20 cellular contexts compared by ENCODE assay signal in genomic region chr15:48619446-48619845, GRCh38.
"Had no signal": no experiment of that assay in that cellular context is flagged by ENCODE, and none has a peak within 500 bp of the region (broad histone marks: within the 10 kb centered on the region; RNA-seq: fewer than 3 reads in every experiment).

No MANE protein-coding gene starts in this region.

- H3K27me3 Mint-ChIP-seq: naive B cell had no signal

- H3K27ac ChIP-seq: dorsolateral prefrontal cortex, esophagus squamous epithelium, gastrocnemius medialis, heart right ventricle, left lung, lower lobe of right lung had no signal

- H3K27ac Mint-ChIP-seq: mesothelial cell of epicardium, naive B cell had no signal

- H3K9me3 Mint-ChIP-seq: mesothelial cell of epicardium, naive B cell had no signal

- H3K9me3 ChIP-seq: esophagus squamous epithelium, gastrocnemius medialis, heart right ventricle, left lung, lower lobe of right lung, mucosa of descending colon had no signal

- H3K36me3 ChIP-seq: esophagus squamous epithelium, gastrocnemius medialis, heart right ventricle, left lung, lower lobe of right lung had no signal

- DNase-seq: dorsolateral prefrontal cortex; effector CD4-positive, alpha-beta T cell; effector memory CD4-positive, alpha-beta T cell; esophagus squamous epithelium; foreskin fibroblast; foreskin melanocyte; gastrocnemius medialis; glutamatergic neuron; head of caudate nucleus; heart right ventricle; hippocampal formation; left cardiac atrium; left lung; left ventricle myocardium superior; lower lobe of right lung; mesenchymal stem cell; mucosa of descending colon; naive B cell had no signal

- H3K36me3 Mint-ChIP-seq: mesothelial cell of epicardium, naive B cell had no signal

- H3K4me1 Mint-ChIP-seq: naive B cell had no signal

- H3K4me3 Mint-ChIP-seq: mesothelial cell of epicardium had no signal

- H3K4me3 ChIP-seq: coronary artery, dorsolateral prefrontal cortex, esophagus squamous epithelium, gastrocnemius medialis, heart right ventricle, left lung, lower lobe of right lung, mucosa of descending colon had no signal

- H3K27me3 ChIP-seq: dorsolateral prefrontal cortex, esophagus squamous epithelium, gastrocnemius medialis, heart right ventricle, left lung had no signal

- H3K4me1 ChIP-seq: lower lobe of right lung had no signal
